Comparison of ENCODE assay signal across 1 cellular context in the genomic region with DNA sequence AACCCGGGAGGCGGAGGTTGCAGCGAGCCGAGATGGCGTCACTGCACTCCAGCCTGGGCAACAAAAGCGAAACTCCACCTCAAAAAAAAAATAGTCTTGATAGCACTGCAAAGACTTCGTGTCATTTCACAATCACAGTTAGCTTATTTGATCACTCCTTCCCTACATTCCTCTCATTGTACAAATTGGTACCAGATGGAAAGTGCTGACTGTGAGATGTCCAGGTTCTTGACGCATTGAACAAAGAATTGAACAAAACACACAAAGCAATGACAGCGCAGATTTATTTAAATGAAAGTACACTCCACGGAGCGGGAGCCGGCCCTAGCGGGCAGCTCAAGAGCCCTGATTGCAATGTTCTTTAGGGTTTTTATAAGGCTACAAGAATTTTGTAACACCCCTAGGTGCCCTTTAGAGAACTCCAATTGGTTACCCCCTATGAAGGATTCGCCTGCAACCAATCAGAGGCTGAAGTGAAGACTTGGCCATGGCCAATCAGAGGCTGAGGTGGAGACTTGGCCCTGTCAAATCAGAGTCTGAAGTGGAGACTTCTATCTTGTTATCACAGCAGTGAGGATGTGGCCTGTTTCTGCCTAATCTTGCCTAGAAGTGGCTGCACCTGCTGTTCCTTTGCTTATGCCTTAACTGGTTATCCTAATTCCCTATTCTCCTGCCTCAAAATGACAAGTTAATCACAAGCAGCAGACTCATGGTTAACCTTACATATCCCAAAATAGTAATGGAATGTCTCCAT.
A peak's percentile ranks its signal among the peaks of the same experiment; 100 is the strongest.
TF ChIP-seq lines count a peak whose summit lies in the region.

No MANE protein-coding gene starts in this region.

TF ChIP-seq in K562, 482 proteins besides CTCF, POLR2A, EP300 and RAD21 (continues in another document):
- TF ChIP-seq ZNF668 (CRISPR knock-in tag; IDR thresholded peaks at IDR 0.05) = no peak
- TF ChIP-seq FOXP1 (CRISPR knock-in tag; IDR thresholded peaks at IDR 0.05) = no peak
- TF ChIP-seq ARID1B (IDR thresholded peaks at IDR 0.05) = peak; percentile 81
- no peak for TF ChIP-seq U2AF1 (optimal IDR thresholded peaks at IDR 0.05; ENCODE audit: low read depth, low read length)
- no peak for TF ChIP-seq FOXK2 (conservative IDR thresholded peaks at IDR 0.05 in 1 of 2, IDR thresholded peaks at IDR 0.05 in 1 of 2; ENCODE audit: low read depth in 2 of 2)
- peak in 1 of 2 experiments; percentile 79; a peak in 3 of 4 replicates for TF ChIP-seq RCOR1 (IDR thresholded peaks at IDR 0.05; ENCODE audit: borderline replicate concordance in 1 of 2, low read depth in 2 of 2, low read length in 2 of 2)
- TF ChIP-seq ZNF311 (CRISPR knock-in tag; IDR thresholded peaks at IDR 0.05) = no peak
- TF ChIP-seq ZNF589 (CRISPR knock-in tag; IDR thresholded peaks at IDR 0.05; ENCODE audit: low read depth) = no peak
- peak; percentile 47 for TF ChIP-seq GATA2 (CRISPR knock-in tag; IDR thresholded peaks at IDR 0.05)
- peak; percentile 87 for TF ChIP-seq TCF3 (CRISPR knock-in tag; IDR thresholded peaks at IDR 0.05)
- no peak for TF ChIP-seq ZNF175 (CRISPR knock-in tag; IDR thresholded peaks at IDR 0.05; ENCODE audit: low read depth)
- peak; percentile 27 for TF ChIP-seq MEIS2 (IDR thresholded peaks at IDR 0.05; ENCODE audit: partially characterized antibody)
- TF ChIP-seq, protein P1, sequence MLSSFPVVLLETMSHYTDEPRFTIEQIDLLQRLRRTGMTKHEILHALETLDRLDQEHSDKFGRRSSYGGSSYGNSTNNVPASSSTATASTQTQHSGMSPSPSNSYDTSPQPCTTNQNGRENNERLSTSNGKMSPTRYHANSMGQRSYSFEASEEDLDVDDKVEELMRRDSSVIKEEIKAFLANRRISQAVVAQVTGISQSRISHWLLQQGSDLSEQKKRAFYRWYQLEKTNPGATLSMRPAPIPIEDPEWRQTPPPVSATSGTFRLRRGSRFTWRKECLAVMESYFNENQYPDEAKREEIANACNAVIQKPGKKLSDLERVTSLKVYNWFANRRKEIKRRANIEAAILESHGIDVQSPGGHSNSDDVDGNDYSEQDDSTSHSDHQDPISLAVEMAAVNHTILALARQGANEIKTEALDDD (IDR thresholded peaks at IDR 0.05) = peak; percentile 78
- TF ChIP-seq ILF3 (IDR thresholded peaks at IDR 0.05; ENCODE audit: borderline replicate concordance) = no peak
- peak; percentile 78 for TF ChIP-seq NCOR1 (IDR thresholded peaks at IDR 0.05)
- TF ChIP-seq, protein P2, sequence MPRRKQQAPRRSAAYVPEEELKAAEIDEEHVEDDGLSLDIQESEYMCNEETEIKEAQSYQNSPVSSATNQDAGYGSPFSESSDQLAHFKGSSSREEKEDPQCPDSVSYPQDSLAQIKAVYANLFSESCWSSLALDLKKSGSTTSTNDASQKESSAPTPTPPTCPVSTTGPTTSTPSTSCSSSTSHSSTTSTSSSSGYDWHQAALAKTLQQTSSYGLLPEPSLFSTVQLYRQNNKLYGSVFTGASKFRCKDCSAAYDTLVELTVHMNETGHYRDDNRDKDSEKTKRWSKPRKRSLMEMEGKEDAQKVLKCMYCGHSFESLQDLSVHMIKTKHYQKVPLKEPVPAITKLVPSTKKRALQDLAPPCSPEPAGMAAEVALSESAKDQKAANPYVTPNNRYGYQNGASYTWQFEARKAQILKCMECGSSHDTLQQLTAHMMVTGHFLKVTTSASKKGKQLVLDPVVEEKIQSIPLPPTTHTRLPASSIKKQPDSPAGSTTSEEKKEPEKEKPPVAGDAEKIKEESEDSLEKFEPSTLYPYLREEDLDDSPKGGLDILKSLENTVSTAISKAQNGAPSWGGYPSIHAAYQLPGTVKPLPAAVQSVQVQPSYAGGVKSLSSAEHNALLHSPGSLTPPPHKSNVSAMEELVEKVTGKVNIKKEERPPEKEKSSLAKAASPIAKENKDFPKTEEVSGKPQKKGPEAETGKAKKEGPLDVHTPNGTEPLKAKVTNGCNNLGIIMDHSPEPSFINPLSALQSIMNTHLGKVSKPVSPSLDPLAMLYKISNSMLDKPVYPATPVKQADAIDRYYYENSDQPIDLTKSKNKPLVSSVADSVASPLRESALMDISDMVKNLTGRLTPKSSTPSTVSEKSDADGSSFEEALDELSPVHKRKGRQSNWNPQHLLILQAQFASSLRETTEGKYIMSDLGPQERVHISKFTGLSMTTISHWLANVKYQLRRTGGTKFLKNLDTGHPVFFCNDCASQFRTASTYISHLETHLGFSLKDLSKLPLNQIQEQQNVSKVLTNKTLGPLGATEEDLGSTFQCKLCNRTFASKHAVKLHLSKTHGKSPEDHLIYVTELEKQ (CRISPR knock-in tag; IDR thresholded peaks at IDR 0.05) = no peak
- no peak for TF ChIP-seq SMARCB1 (IDR thresholded peaks at IDR 0.05; ENCODE audit: insufficient read length, low read depth)
- TF ChIP-seq CBFA2T3 (IDR thresholded peaks at IDR 0.05) = peak; percentile 92
- TF ChIP-seq HDAC2 (IDR thresholded peaks at IDR 0.05) = peak; percentile 65; the same call in 1 of the 2 replicates
- no peak for TF ChIP-seq ZNF140 (CRISPR knock-in tag; IDR thresholded peaks at IDR 0.05)
- TF ChIP-seq WHSC1 (IDR thresholded peaks at IDR 0.05; ENCODE audit: low read length) = no peak
- TF ChIP-seq, protein P3, sequence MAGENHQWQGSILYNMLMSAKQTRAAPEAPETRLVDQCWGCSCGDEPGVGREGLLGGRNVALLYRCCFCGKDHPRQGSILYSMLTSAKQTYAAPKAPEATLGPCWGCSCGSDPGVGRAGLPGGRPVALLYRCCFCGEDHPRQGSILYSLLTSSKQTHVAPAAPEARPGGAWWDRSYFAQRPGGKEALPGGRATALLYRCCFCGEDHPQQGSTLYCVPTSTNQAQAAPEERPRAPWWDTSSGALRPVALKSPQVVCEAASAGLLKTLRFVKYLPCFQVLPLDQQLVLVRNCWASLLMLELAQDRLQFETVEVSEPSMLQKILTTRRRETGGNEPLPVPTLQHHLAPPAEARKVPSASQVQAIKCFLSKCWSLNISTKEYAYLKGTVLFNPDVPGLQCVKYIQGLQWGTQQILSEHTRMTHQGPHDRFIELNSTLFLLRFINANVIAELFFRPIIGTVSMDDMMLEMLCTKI (IDR thresholded peaks at IDR 0.05; ENCODE audit: partially characterized antibody) = no peak
- no peak for TF ChIP-seq RB1 (IDR thresholded peaks at IDR 0.05; ENCODE audit: low read depth)
- peak; percentile 81 to 84; a peak in 3 of 4 replicates for TF ChIP-seq TRIM24 (IDR thresholded peaks at IDR 0.05)
- no peak for TF ChIP-seq EWSR1 (IDR thresholded peaks at IDR 0.05; ENCODE audit: borderline replicate concordance, low read depth, partially characterized antibody)
- 0 out of 2 replicates have a peak, but pooled peaks have one; percentile 34 for TF ChIP-seq MEF2A (IDR thresholded peaks at IDR 0.05; ENCODE audit: control insufficient read depth, low read depth, low read length)
- TF ChIP-seq MIER1 (IDR thresholded peaks at IDR 0.05; ENCODE audit: low read depth) = no peak
- TF ChIP-seq, protein P4, sequence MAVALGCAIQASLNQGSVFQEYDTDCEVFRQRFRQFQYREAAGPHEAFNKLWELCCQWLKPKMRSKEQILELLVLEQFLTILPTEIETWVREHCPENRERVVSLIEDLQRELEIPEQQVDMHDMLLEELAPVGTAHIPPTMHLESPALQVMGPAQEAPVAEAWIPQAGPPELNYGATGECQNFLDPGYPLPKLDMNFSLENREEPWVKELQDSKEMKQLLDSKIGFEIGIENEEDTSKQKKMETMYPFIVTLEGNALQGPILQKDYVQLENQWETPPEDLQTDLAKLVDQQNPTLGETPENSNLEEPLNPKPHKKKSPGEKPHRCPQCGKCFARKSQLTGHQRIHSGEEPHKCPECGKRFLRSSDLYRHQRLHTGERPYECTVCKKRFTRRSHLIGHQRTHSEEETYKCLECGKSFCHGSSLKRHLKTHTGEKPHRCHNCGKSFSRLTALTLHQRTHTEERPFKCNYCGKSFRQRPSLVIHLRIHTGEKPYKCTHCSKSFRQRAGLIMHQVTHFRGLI (CRISPR knock-in tag; IDR thresholded peaks at IDR 0.05) = no peak
- TF ChIP-seq NFYB (IDR thresholded peaks at IDR 0.05; ENCODE audit: extremely low read depth, insufficient read length) = peak; percentile 64
- peak; percentile 63 for TF ChIP-seq ASH1L (IDR thresholded peaks at IDR 0.05; ENCODE audit: borderline replicate concordance, low read depth, partially characterized antibody)
- peak; percentile 70 for TF ChIP-seq MTA2 (IDR thresholded peaks at IDR 0.05; ENCODE audit: low read depth)
- 0 out of 2 replicates have a peak, but pooled peaks have one; percentile 43 for TF ChIP-seq POLR2AphosphoS5 (IDR thresholded peaks at IDR 0.05; ENCODE audit: control insufficient read depth, insufficient read depth, low read depth, low read length)
- no peak for TF ChIP-seq HEY1 (CRISPR knock-in tag; IDR thresholded peaks at IDR 0.05; ENCODE audit: borderline replicate concordance)
- TF ChIP-seq KDM1A (IDR thresholded peaks at IDR 0.05) = peak; percentile 77 to 83
- TF ChIP-seq KLF16 (IDR thresholded peaks at IDR 0.05) = peak; percentile 53
- TF ChIP-seq SPI1 (IDR thresholded peaks at IDR 0.05; ENCODE audit: borderline replicate concordance, low read depth, low read length) = no peak
- TF ChIP-seq ZNF830 (CRISPR knock-in tag; IDR thresholded peaks at IDR 0.05) = no peak
- peak; percentile 93 for TF ChIP-seq TEAD4 (IDR thresholded peaks at IDR 0.05; ENCODE audit: low read length)
- no peak for TF ChIP-seq TEAD4 (CRISPR knock-in tag; IDR thresholded peaks at IDR 0.05; ENCODE audit: borderline replicate concordance)
- peak; percentile 66 for TF ChIP-seq RBM25 (IDR thresholded peaks at IDR 0.05; ENCODE audit: low read depth, low read length, severe bottlenecking)
- TF ChIP-seq SIN3A (IDR thresholded peaks at IDR 0.05; ENCODE audit: borderline replicate concordance in 2 of 2, control insufficient read depth in 1 of 2, low read depth in 2 of 2, low read length in 2 of 2) = no peak
- no peak for TF ChIP-seq NR2C2 (CRISPR knock-in tag; IDR thresholded peaks at IDR 0.05)
- no peak for TF ChIP-seq NR2C2 (tag; IDR thresholded peaks at IDR 0.05)
- TF ChIP-seq PML (IDR thresholded peaks at IDR 0.05; ENCODE audit: low read length) = peak; percentile 69
- TF ChIP-seq, protein P5, sequence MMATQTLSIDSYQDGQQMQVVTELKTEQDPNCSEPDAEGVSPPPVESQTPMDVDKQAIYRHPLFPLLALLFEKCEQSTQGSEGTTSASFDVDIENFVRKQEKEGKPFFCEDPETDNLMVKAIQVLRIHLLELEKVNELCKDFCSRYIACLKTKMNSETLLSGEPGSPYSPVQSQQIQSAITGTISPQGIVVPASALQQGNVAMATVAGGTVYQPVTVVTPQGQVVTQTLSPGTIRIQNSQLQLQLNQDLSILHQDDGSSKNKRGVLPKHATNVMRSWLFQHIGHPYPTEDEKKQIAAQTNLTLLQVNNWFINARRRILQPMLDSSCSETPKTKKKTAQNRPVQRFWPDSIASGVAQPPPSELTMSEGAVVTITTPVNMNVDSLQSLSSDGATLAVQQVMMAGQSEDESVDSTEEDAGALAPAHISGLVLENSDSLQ (IDR thresholded peaks at IDR 0.05) = peak; percentile 86
- TF ChIP-seq CTBP1 (IDR thresholded peaks at IDR 0.05; ENCODE audit: borderline replicate concordance) = 0 out of 2 replicates have a peak, but pooled peaks have one; percentile 14
- TF ChIP-seq STAT5A (IDR thresholded peaks at IDR 0.05; ENCODE audit: borderline replicate concordance, low read length) = peak; percentile 77
- TF ChIP-seq, protein P6, sequence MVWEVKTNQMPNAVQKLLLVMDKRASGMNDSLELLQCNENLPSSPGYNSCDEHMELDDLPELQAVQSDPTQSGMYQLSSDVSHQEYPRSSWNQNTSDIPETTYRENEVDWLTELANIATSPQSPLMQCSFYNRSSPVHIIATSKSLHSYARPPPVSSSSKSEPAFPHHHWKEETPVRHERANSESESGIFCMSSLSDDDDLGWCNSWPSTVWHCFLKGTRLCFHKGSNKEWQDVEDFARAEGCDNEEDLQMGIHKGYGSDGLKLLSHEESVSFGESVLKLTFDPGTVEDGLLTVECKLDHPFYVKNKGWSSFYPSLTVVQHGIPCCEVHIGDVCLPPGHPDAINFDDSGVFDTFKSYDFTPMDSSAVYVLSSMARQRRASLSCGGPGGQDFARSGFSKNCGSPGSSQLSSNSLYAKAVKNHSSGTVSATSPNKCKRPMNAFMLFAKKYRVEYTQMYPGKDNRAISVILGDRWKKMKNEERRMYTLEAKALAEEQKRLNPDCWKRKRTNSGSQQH (CRISPR knock-in tag; IDR thresholded peaks at IDR 0.05) = no peak
- peak; percentile 88 for TF ChIP-seq CBFA2T2 (conservative IDR thresholded peaks at IDR 0.05)
